In genomic region chr10:412109-412508, GRCh38 we compare ENCODE assay signal across 1 cellular context.
TF ChIP-seq lines count a peak whose summit lies in the region.

No MANE protein-coding gene starts in this region.

TF ChIP-seq in GM12878, 131 proteins besides CTCF, POLR2A, EP300 and RAD21 (continued from another document):
- no peak for TF ChIP-seq USF2 (IDR thresholded peaks at IDR 0.05; ENCODE audit: borderline replicate concordance, low read depth, low read length)
- TF ChIP-seq RB1 (IDR thresholded peaks at IDR 0.05; ENCODE audit: borderline replicate concordance), result no peak
- TF ChIP-seq EZH2 (IDR thresholded peaks at IDR 0.05; ENCODE audit: borderline replicate concordance, control insufficient read depth, low read depth, low read length), result no peak
